In genomic region chr15:100919481-100920405, GRCh38 we compare ENCODE assay signal across 9 cellular contexts. TPM values are rescaled to one million over a fixed set of nuclear protein-coding genes. Genes with fewer than 3 reads are reported as not detected.
DNase-seq lines count a peak whose midpoint lies in the region; ATAC-seq, FAIRE-seq and TF ChIP-seq lines count a peak whose summit lies in the region.
"Had no signal": no experiment of that assay in that cellular context is flagged by ENCODE, and none has a peak within 500 bp of the region (broad histone marks: within the 10 kb centered on the region; RNA-seq: fewer than 3 reads in every experiment).

No MANE protein-coding gene starts in this region.

- H3K27me3 ChIP-seq in heart left ventricle (peaks cover 0 to 24% (median 9%) of the 10 kb centered on the region in 9 donors), MG63 (no peaks in the 10 kb centered on the region), K562 (ENCODE audit: control insufficient read depth in 2 of 2, insufficient read depth in 2 of 2, low read length in 2 of 2) (peaks cover 21 to 65% of the 10 kb centered on the region in 2 experiments), left lung (peaks cover 0 to 23% of the 10 kb centered on the region in 2 donors), suprapubic skin (no peaks in the 10 kb centered on the region)

- BruUV-seq in K562 (replicated peaks; lab: Mats Ljungman, UMichigan) = no TSS peak

- peaks cover 4% of the 10 kb centered on the region; the same call in 1 of the 2 replicates for H4K20me1 ChIP-seq in K562 (replicated peaks; ENCODE audit: control insufficient read depth, insufficient read depth, low read length)

- H3K9me3 ChIP-seq in heart left ventricle (no peaks in the 10 kb centered on the region), MG63 (no peaks in the 10 kb centered on the region), K562 (replicated peaks; ENCODE audit: control insufficient read depth, insufficient read depth, low read depth, low read length) (no peaks in the 10 kb centered on the region), left lung (no peaks in the 10 kb centered on the region), suprapubic skin (no peaks in the 10 kb centered on the region)

- in situ Hi-C loops in K562 (cut with MboI) = loop anchor here (25.0 kb wide), 1 partner anchor 343 kb away; the partner anchor contains the start of gene CHSY1

- FAIRE-seq in K562 (lab: Jason Lieb, UNC) = no peak
- FAIRE-seq: islet of Langerhans had no signal

- no peak for TF ChIP-seq EP300 in K562 (IDR thresholded peaks at IDR 0.05; ENCODE audit: low read length)
- no peak for TF ChIP-seq EP300 in suprapubic skin (IDR thresholded peaks at IDR 0.05)

- no peak overlapping the region for H3K9ac ChIP-seq in K562 (ENCODE audit: insufficient read depth in 1 of 2, low read depth in 2 of 2, low read length in 2 of 2)

- CTCF ChIA-PET in K562 (lab: Yijun Ruan, JAX; ENCODE audit: low intra/inter-chr PET ratio) = interaction anchor here (0.5 to 2.5 kb wide), 3 partner anchors 88 to 297 kb away, joined by 3 to 25 read pairs (median 3); no protein-coding TSS in a partner anchor

- H3K9me1 ChIP-seq in K562 (ENCODE audit: control insufficient read depth, insufficient read depth, low read length) = no peaks in the 10 kb centered on the region

- TF ChIP-seq POLR2A in heart left ventricle (IDR thresholded peaks at IDR 0.05) (no peak), K562 (conservative IDR thresholded peaks at IDR 0.05) (no peak), suprapubic skin (IDR thresholded peaks at IDR 0.05) (no peak)

- no peaks in the 10 kb centered on the region for H3K79me2 ChIP-seq in K562 (ENCODE audit: control insufficient read depth, insufficient read depth, low read length)

- peak overlapping the region; percentile 8; the same call in 1 of the 2 replicates for H3K4me2 ChIP-seq in K562 (ENCODE audit: insufficient read depth, low read length)

- H3K36me3 ChIP-seq in heart left ventricle (peaks cover 0 to 10% (median 0%) of the 10 kb centered on the region in 9 donors), MG63 (peaks cover 82% of the 10 kb centered on the region), K562 (ENCODE audit: control insufficient read depth, insufficient read depth, low read length) (no peaks in the 10 kb centered on the region), left lung (peaks cover 0 to 8% of the 10 kb centered on the region in 2 donors), suprapubic skin (peaks cover 7% of the 10 kb centered on the region)

- no peak overlapping the region for H2AFZ ChIP-seq in K562 (ENCODE audit: low read depth, low read length)

- POLR2A ChIA-PET in K562 (lab: Yijun Ruan, JAX) = no interaction called here

- TF ChIP-seq CTCF in heart left ventricle (IDR thresholded peaks at IDR 0.05) (no peak), K562 (IDR thresholded peaks at IDR 0.05 in 2 of 3, conservative IDR thresholded peaks at IDR 0.05 in 1 of 3; ENCODE audit: insufficient read depth in 2 of 3, low read depth in 1 of 3, low read length in 3 of 3) (no peak), left lung (IDR thresholded peaks at IDR 0.05) (no peak), suprapubic skin (IDR thresholded peaks at IDR 0.05) (no peak)

- H3K4me1 ChIP-seq in heart left ventricle (peaks cover 0 to 41% (median 9%) of the 10 kb centered on the region in 12 donors), K562 (replicated peaks in 1 of 2; ENCODE audit: control insufficient read depth in 2 of 2, insufficient read depth in 2 of 2, low read length in 2 of 2) (peaks cover 0 to 20% of the 10 kb centered on the region in 2 experiments; a peak in 2 of 5 replicates), left lung (peaks cover 0 to 50% of the 10 kb centered on the region in 2 donors), suprapubic skin (peaks cover 40% of the 10 kb centered on the region)

- DNase-seq in heart left ventricle (peak in 2 of 5 donors; percentile 41 to 71), Right ventricle myocardium superior (no peak), MG63 (peak; percentile 57), K562 (ENCODE audit: extremely low read depth in 1 of 4, low spot score in 3 of 4) (peak in 1 of 4 experiments; percentile 17), left lung (peak; percentile 50 to 88), suprapubic skin (ENCODE audit: low spot score in 2 of 2) (no peak), midbrain (lab: John Stamatoyannopoulos, UW) (no peak)

- peak overlapping the region; percentile 41 to 78 (median 60) for H3K4me3 ChIP-seq in heart left ventricle
- H3K4me3 ChIP-seq in MG63 = peak overlapping the region; percentile 72
- peak overlapping the region; percentile 27 for H3K4me3 ChIP-seq in K562
- peak overlapping the region; percentile 49 to 57 for H3K4me3 ChIP-seq in left lung
- peak overlapping the region; percentile 89 for H3K4me3 ChIP-seq in suprapubic skin

- TF ChIP-seq RAD21 in K562 (CRISPR knock-in tag; conservative IDR thresholded peaks at IDR 0.05 in 1 of 2, IDR thresholded peaks at IDR 0.05 in 1 of 2) = no peak

- WGBS in heart left ventricle, 4 donors = 3 to 38% (median 6%) methylated on average over 9 to 80 of the region's 80 CpGs
- WGBS in K562 (ENCODE audit: insufficient coverage, low coverage, missing lambda C conversion rate) = 10% methylated on average over 41 of the region's 80 CpGs
- 14% methylated on average over 16 of the region's 80 CpGs for WGBS in suprapubic skin

- intact Hi-C loops in heart left ventricle (cut with DNase I) (loop anchor here in 6 of 10 donors (2.0 to 10.0 kb wide), 6 partner anchors 53 to 345 kb away; no protein-coding TSS in a partner anchor), Right ventricle myocardium superior (cut with DNase I) (loop anchor here (5.0 to 10.0 kb wide), 2 partner anchors 88 to 345 kb away; no protein-coding TSS in a partner anchor), K562 (cut with micrococcal nuclease) (loop anchor here (5.0 kb wide), 1 partner anchor 338 kb away; no protein-coding TSS in a partner anchor), left lung (cut with DNase I) (loop anchor here in 1 of 2 donors (5.0 kb wide), 1 partner anchor 88 kb away; no protein-coding TSS in a partner anchor)

- peak in 2 of 4 donors; percentile 4 to 32 for ATAC-seq in heart left ventricle
- no peak for ATAC-seq in Right ventricle myocardium superior (ENCODE audit: poor library complexity)
- no peak for ATAC-seq in K562
- ATAC-seq in left lung = peak; percentile 7
- no peak for ATAC-seq in HG03565 (IDR thresholded peaks at IDR 0.05; ENCODE audit: unreplicated experiment)

- peak overlapping the region in 5 of 12 donors; percentile 22 to 61 (median 45) for H3K27ac ChIP-seq in heart left ventricle
- H3K27ac ChIP-seq in K562 (ENCODE audit: extremely low read depth, low read depth, low read length) = no peak overlapping the region
- H3K27ac ChIP-seq in left lung = no peak overlapping the region
- peak overlapping the region; percentile 69 for H3K27ac ChIP-seq in suprapubic skin

RNA-seq across cellular contexts. Expression of gene LRRK1, which starts 0.6 kb away (rescaled TPM):
- total RNA-seq in heart left ventricle (10 to 100 TPM in 1 of 9 donors, 1 to 10 TPM in 8; 1.4 to 12.7 (median 2.1) TPM), Right ventricle myocardium superior (3.0 TPM), K562 (2014; rRNA removed) (0.16 and 1.5 TPM in 2 replicates), K562 (2014; rRNA removed; fragmentation: Illumina TruSeq; extraction: Trizol) (0.03 and 0.11 TPM in 2 replicates), K562 (2015; rRNA removed; fragmentation: Illumina TruSeq; extraction: Trizol) (0.04 and 0.11 TPM in 2 replicates), K562 (2021) (0.25 and 0.49 TPM in 2 replicates), left lung (10 to 100 TPM; 23.1 to 24.2 TPM), suprapubic skin (10 to 100 TPM; 17.0 to 46.3 (median 26.4) TPM)
- polyA plus RNA-seq in heart left ventricle (1 to 10 TPM; 1.3 to 2.1 TPM), K562 (2011; rRNA removed) (0.24 and 0.34 TPM in 2 replicates), K562 (2014; fragmentation: Illumina TruSeq; extraction: Trizol) (0.06 and 0.09 TPM in 2 replicates), K562 (2014; fragmentation: Nextera tagmentation; extraction: Ambion mirVana) (under 1 TPM; 0.01 to 0.03 TPM), K562 (2014; rRNA removed) (0.20 and 0.27 TPM in 2 replicates)
- 4.4 and 10.4 TPM in 2 replicates for total RNA-seq in MG63 (2014; rRNA removed; shearing (Covaris generic); ENCODE audit: low replicate concordance)
- 0.28 and 1.9 TPM in 2 replicates for total RNA-seq in K562 (2011; cell fraction: chromatin; rRNA removed; ENCODE audit: low replicate concordance)
- total RNA-seq in K562 (2011; cell fraction: nucleolus; rRNA removed) = 1.2 and 1.4 TPM in 2 replicates
- total RNA-seq in K562 (2011; cell fraction: nucleoplasm; rRNA removed) = 0.23 and 0.44 TPM in 2 replicates
- 0.40 and 0.55 TPM in 2 replicates for polyA plus RNA-seq in K562 (2011; cell fraction: cytosol; rRNA removed)
- polyA plus RNA-seq in K562 (2011; cell fraction: nucleus; rRNA removed) = 0.47 and 1.5 TPM in 2 replicates
- polyA plus RNA-seq in K562 (2012) = 0.20 and 0.43 TPM in 2 replicates
- 0.07 and 0.27 TPM in 2 replicates for polyA minus RNA-seq in K562 (2011; rRNA and poly(A)+ RNA removed)
- 0.82 TPM in 1 of 2 replicates, not detected in the other for polyA minus RNA-seq in K562 (2011; cell fraction: cytosol; rRNA and poly(A)+ RNA removed)
- polyA minus RNA-seq in K562 (2011; cell fraction: nucleus; rRNA and poly(A)+ RNA removed) = 0.27 and 2.0 TPM in 2 replicates

RNA-seq across cellular contexts. Expression of gene ALDH1A3, which starts 40.1 kb away (rescaled TPM):
- total RNA-seq in heart left ventricle = 10 to 100 TPM in 2 of 9 donors, 1 to 10 TPM in 6, under 1 TPM in 1; 0.82 to 37.1 (median 4.7) TPM
- 1 to 10 TPM in 1 of 2 donors, under 1 TPM in 1; 0.91 to 6.3 TPM for polyA plus RNA-seq in heart left ventricle
- total RNA-seq in Right ventricle myocardium superior = 2.9 TPM
- 879 and 1,090 TPM in 2 replicates for total RNA-seq in MG63 (2014; rRNA removed; shearing (Covaris generic); ENCODE audit: low replicate concordance)
- not detected in 2 replicates for total RNA-seq in K562 (2011; cell fraction: chromatin; rRNA removed; ENCODE audit: low replicate concordance)
- total RNA-seq in K562 (2011; cell fraction: nucleolus; rRNA removed) = not detected in 2 replicates
- total RNA-seq in K562 (2011; cell fraction: nucleoplasm; rRNA removed) = not detected in 2 replicates
- total RNA-seq in K562 (2014; rRNA removed) = not detected in 2 replicates
- total RNA-seq in K562 (2014; rRNA removed; fragmentation: Illumina TruSeq; extraction: Trizol) = not detected in 2 replicates
- not detected in 2 replicates for total RNA-seq in K562 (2015; rRNA removed; fragmentation: Illumina TruSeq; extraction: Trizol)
- total RNA-seq in K562 (2021) = 0.38 and 0.40 TPM in 2 replicates
- not detected in 2 replicates for polyA plus RNA-seq in K562 (2011; rRNA removed)
- polyA plus RNA-seq in K562 (2011; cell fraction: cytosol; rRNA removed) = not detected in 2 replicates
- polyA plus RNA-seq in K562 (2011; cell fraction: nucleus; rRNA removed) = not detected in 2 replicates
- not detected in 2 replicates for polyA plus RNA-seq in K562 (2012)
- polyA plus RNA-seq in K562 (2014; fragmentation: Illumina TruSeq; extraction: Trizol) = not detected in 2 replicates
- not detected for polyA plus RNA-seq in K562 (2014; fragmentation: Nextera tagmentation; extraction: Ambion mirVana)
- polyA plus RNA-seq in K562 (2014; rRNA removed) = not detected in 2 replicates
- polyA minus RNA-seq in K562 (2011; rRNA and poly(A)+ RNA removed) = not detected in 2 replicates
- not detected in 2 replicates for polyA minus RNA-seq in K562 (2011; cell fraction: cytosol; rRNA and poly(A)+ RNA removed)
- polyA minus RNA-seq in K562 (2011; cell fraction: nucleus; rRNA and poly(A)+ RNA removed) = not detected in 2 replicates
- total RNA-seq in left lung = 10 to 100 TPM; 13.7 to 17.5 TPM
- 10 to 100 TPM in 1 of 4 donors, 1 to 10 TPM in 3; 6.8 to 12.4 (median 7.7) TPM for total RNA-seq in suprapubic skin

Comparison
In these comparisons a context has a peak if more than half of its experiments do, and no peak if none do; other contexts are left out.
1. DNase-seq: peak in MG63 (single experiment) and left lung (2 of 2); none in Right ventricle myocardium superior (single experiment), suprapubic skin (0 of 2) and midbrain (single experiment).
2. H3K4me3 ChIP-seq: peak in every context shown above with its lines; median percentile 89 in suprapubic skin; 72 in MG63; 60 in heart left ventricle; 53 in left lung; 27 in K562.
3. RNA of gene ALDH1A3, which starts 40.1 kb away (total RNA-seq): 879 to 1,090 TPM in MG63; 13.7 to 17.5 TPM in left lung, 6.8 to 12.4 TPM in suprapubic skin, 0.82 to 37.1 TPM in heart left ventricle, 2.9 TPM in Right ventricle myocardium superior (single experiment) and 0.38 to 0.40 TPM in K562; every median in the first group is over 10 times any median in the second.